ENCODE assay signal across 8 cellular contexts in genomic region chr19:17950310-17951150, GRCh38. TPM values are rescaled to one million over a fixed set of nuclear protein-coding genes. Genes with fewer than 3 reads are reported as not detected.
DNase-seq lines count a peak whose midpoint lies in the region; ATAC-seq and TF ChIP-seq lines count a peak whose summit lies in the region.

No MANE protein-coding gene starts in this region.

- H3K9me3 ChIP-seq in left ventricle myocardium inferior (replicated peaks) (no peaks in the 10 kb centered on the region), thymus (ENCODE audit: control insufficient read depth) (no peaks in the 10 kb centered on the region)

- no peak for TF ChIP-seq CTCF in left ventricle myocardium inferior (IDR thresholded peaks at IDR 0.05; ENCODE audit: borderline replicate concordance)

- intact Hi-C loops in left ventricle myocardium inferior (cut with micrococcal nuclease) (no loop called here), Right ventricle myocardium inferior (cut with DNase I) (no loop called here)

- no peak overlapping the region for H3K27ac ChIP-seq in left ventricle myocardium inferior (replicated peaks)
- H3K27ac ChIP-seq in thymus (ENCODE audit: low read depth): no peak overlapping the region

- TF ChIP-seq POLR2A in erythroblast (IDR thresholded peaks at IDR 0.05; ENCODE audit: low read length): no peak

- no peak for ATAC-seq in Right ventricle myocardium inferior
- ATAC-seq in GM18907 (IDR thresholded peaks at IDR 0.05; ENCODE audit: unreplicated experiment): no peak
- ATAC-seq in GM19463 (IDR thresholded peaks at IDR 0.05; ENCODE audit: unreplicated experiment): no peak
- ATAC-seq in SK-N-SH treated with all-trans-retinoic acid at 6 μM for 48 hours: no peak

- DNase-seq in left ventricle myocardium inferior (peak; percentile 16), Right ventricle myocardium inferior (ENCODE audit: missing footprints) (no peak), T-helper 9 cell (peak; percentile 59), erythroblast (lab: John Stamatoyannopoulos, UW) (peak; percentile 55 to 56)

- H3K27me3 ChIP-seq in left ventricle myocardium inferior (ENCODE audit: low read depth) (peaks cover 71% of the 10 kb centered on the region), thymus (ENCODE audit: control insufficient read depth, insufficient read depth) (peaks cover 50% of the 10 kb centered on the region)

- WGBS in thymus: 1% methylated on average over 48 of the region's 48 CpGs

- H3K4me3 ChIP-seq in left ventricle myocardium inferior: peak overlapping the region; percentile 89
- H3K4me3 ChIP-seq in thymus (ENCODE audit: low read length): peak overlapping the region; percentile 11

- H3K36me3 ChIP-seq in left ventricle myocardium inferior (no peaks in the 10 kb centered on the region), thymus (ENCODE audit: control insufficient read depth, insufficient read depth) (no peaks in the 10 kb centered on the region)

- H3K4me1 ChIP-seq in left ventricle myocardium inferior: peaks cover 58% of the 10 kb centered on the region
- H3K4me1 ChIP-seq in thymus (ENCODE audit: control insufficient read depth, insufficient read depth, low read length): peaks cover 16% of the 10 kb centered on the region

TF ChIP-seq in SK-N-SH treated with all-trans-retinoic acid at 6 μM for 48 hours, 23 proteins besides CTCF, POLR2A, EP300 and RAD21:
- no peak for TF ChIP-seq PPARA (CRISPR knock-in tag; IDR thresholded peaks at IDR 0.05; ENCODE audit: borderline replicate concordance)
- no peak for TF ChIP-seq TCF4 (CRISPR knock-in tag; IDR thresholded peaks at IDR 0.05; ENCODE audit: borderline replicate concordance)
- no peak for TF ChIP-seq TOX (CRISPR knock-in tag; IDR thresholded peaks at IDR 0.05; ENCODE audit: borderline replicate concordance)
- TF ChIP-seq ZFP30 (CRISPR knock-in tag; IDR thresholded peaks at IDR 0.05): no peak
- no peak for TF ChIP-seq ZNF8 (CRISPR knock-in tag; IDR thresholded peaks at IDR 0.05)
- TF ChIP-seq ARNTL (CRISPR knock-in tag; IDR thresholded peaks at IDR 0.05; ENCODE audit: borderline replicate concordance, low read depth): no peak
- TF ChIP-seq, protein P1, sequence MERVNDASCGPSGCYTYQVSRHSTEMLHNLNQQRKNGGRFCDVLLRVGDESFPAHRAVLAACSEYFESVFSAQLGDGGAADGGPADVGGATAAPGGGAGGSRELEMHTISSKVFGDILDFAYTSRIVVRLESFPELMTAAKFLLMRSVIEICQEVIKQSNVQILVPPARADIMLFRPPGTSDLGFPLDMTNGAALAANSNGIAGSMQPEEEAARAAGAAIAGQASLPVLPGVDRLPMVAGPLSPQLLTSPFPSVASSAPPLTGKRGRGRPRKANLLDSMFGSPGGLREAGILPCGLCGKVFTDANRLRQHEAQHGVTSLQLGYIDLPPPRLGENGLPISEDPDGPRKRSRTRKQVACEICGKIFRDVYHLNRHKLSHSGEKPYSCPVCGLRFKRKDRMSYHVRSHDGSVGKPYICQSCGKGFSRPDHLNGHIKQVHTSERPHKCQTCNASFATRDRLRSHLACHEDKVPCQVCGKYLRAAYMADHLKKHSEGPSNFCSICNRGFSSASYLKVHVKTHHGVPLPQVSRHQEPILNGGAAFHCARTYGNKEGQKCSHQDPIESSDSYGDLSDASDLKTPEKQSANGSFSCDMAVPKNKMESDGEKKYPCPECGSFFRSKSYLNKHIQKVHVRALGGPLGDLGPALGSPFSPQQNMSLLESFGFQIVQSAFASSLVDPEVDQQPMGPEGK (CRISPR knock-in tag; IDR thresholded peaks at IDR 0.05; ENCODE audit: borderline replicate concordance): no peak
- TF ChIP-seq ZNF70 (CRISPR knock-in tag; IDR thresholded peaks at IDR 0.05): no peak
- TF ChIP-seq RARB (CRISPR knock-in tag; IDR thresholded peaks at IDR 0.05): no peak
- no peak for TF ChIP-seq POU6F1 (CRISPR knock-in tag; IDR thresholded peaks at IDR 0.05; ENCODE audit: borderline replicate concordance, low read depth)
- TF ChIP-seq GLIS3 (CRISPR knock-in tag; IDR thresholded peaks at IDR 0.05): no peak
- TF ChIP-seq ESRRG (CRISPR knock-in tag; IDR thresholded peaks at IDR 0.05): no peak
TF ChIP-seq in SK-N-SH treated with all-trans-retinoic acid at 6 μM for 48 hours: peak in this region for 0.

RNA-seq across cellular contexts. Expression of gene KCNN1, which starts 16.4 kb away (rescaled TPM):
- 0.38 TPM for total RNA-seq in left ventricle myocardium inferior
- total RNA-seq in Right ventricle myocardium inferior: not detected
- 0.27 TPM for polyA plus RNA-seq in thymus

RNA-seq across cellular contexts. Expression of gene CCDC124, which starts 17.7 kb away (rescaled TPM):
- total RNA-seq in left ventricle myocardium inferior (87.4 TPM), Right ventricle myocardium inferior (85.9 TPM)
- polyA plus RNA-seq in thymus: 78.8 TPM

RNA-seq across cellular contexts. Expression of gene ARRDC2, which starts 57.4 kb away (rescaled TPM):
- total RNA-seq in left ventricle myocardium inferior (16.6 TPM), Right ventricle myocardium inferior (17.4 TPM)
- 172 TPM for polyA plus RNA-seq in thymus
